Comparison of ENCODE assay signal across 9 cellular contexts in genomic region chr6:159701413-159701999, GRCh38. TPM values are rescaled to one million over a fixed set of nuclear protein-coding genes. Genes with fewer than 3 reads are reported as not detected.
DNase-seq lines count a peak whose midpoint lies in the region; ATAC-seq, FAIRE-seq and TF ChIP-seq lines count a peak whose summit lies in the region.
"Had no signal": no experiment of that assay in that cellular context is flagged by ENCODE, and none has a peak within 500 bp of the region (broad histone marks: within the 10 kb centered on the region; RNA-seq: fewer than 3 reads in every experiment).

No MANE protein-coding gene starts in this region.

- peaks cover 6% of the 10 kb centered on the region for H3K36me3 Mint-ChIP-seq in Calu3 (ENCODE audit: insufficient read depth, unreplicated experiment)
- H3K36me3 Mint-ChIP-seq in stimulated activated memory B cell treated with anti-CD40 and anti-IgM and Interleukin-4, amounts not matched to agents 10 μg/mL and 1 μg/mL and 100 μg/mL, for 72 hours: peaks cover 5% of the 10 kb centered on the region

- DNase-seq in Calu3: no peak
- DNase-seq in Peyer's patch: no peak
- DNase-seq in esophagus muscularis mucosa (ENCODE audit: extremely low spot score): no peak
- DNase-seq in prostate gland (ENCODE audit: low spot score): no peak
- no peak for DNase-seq in GM19239 (ENCODE audit: insufficient read length, low spot score)
- DNase-seq in activated CD8-positive, alpha-beta memory T cell treated with anti-CD3 and anti-CD28 coated beads for 24 hours: no peak
- DNase-seq in activated CD4-positive, alpha-beta T cell treated with anti-CD3 and anti-CD28 coated beads, Interleukin-2, amount 50 U/mL, for 48 hours: no peak

- peak overlapping the region; percentile 56 for H3K27ac Mint-ChIP-seq in Calu3 (ENCODE audit: unreplicated experiment)
- no peak overlapping the region for H3K27ac Mint-ChIP-seq in stimulated activated memory B cell treated with anti-CD40 and anti-IgM and Interleukin-4, amounts not matched to agents 10 μg/mL and 1 μg/mL and 100 μg/mL, for 72 hours

- H3K4me3 Mint-ChIP-seq in Calu3 (ENCODE audit: low read depth, unreplicated experiment): no peak overlapping the region
- H3K4me3 Mint-ChIP-seq in stimulated activated memory B cell treated with anti-CD40 and anti-IgM and Interleukin-4, amounts not matched to agents 10 μg/mL and 1 μg/mL and 100 μg/mL, for 72 hours: no peak overlapping the region

- 76% methylated on average over 7 of the region's 7 CpGs for WGBS in esophagus muscularis mucosa
- 68% methylated on average over 7 of the region's 7 CpGs for WGBS in prostate gland

- TF ChIP-seq POLR2A in Peyer's patch (IDR thresholded peaks at IDR 0.05): no peak
- TF ChIP-seq POLR2A in esophagus muscularis mucosa (IDR thresholded peaks at IDR 0.05; ENCODE audit: low read depth): no peak
- TF ChIP-seq POLR2A in prostate gland (IDR thresholded peaks at IDR 0.05): no peak

- no peaks in the 10 kb centered on the region for H3K27me3 Mint-ChIP-seq in Calu3 (ENCODE audit: unreplicated experiment)
- H3K27me3 Mint-ChIP-seq in stimulated activated memory B cell treated with anti-CD40 and anti-IgM and Interleukin-4, amounts not matched to agents 10 μg/mL and 1 μg/mL and 100 μg/mL, for 72 hours: no peaks in the 10 kb centered on the region

- H3K4me3 ChIP-seq in Peyer's patch (no peak overlapping the region), esophagus muscularis mucosa (no peak overlapping the region), prostate gland (no peak overlapping the region)
- H3K4me3 ChIP-seq: GM12878 had no signal

- intact Hi-C loops in Calu3 (cut with micrococcal nuclease; ENCODE audit: unreplicated experiment): no loop called here
- intact Hi-C loops in esophagus muscularis mucosa (cut with DNase I): no loop called here
- intact Hi-C loops in prostate gland (cut with DNase I): no loop called here

- peaks cover 24% of the 10 kb centered on the region for H3K4me1 Mint-ChIP-seq in Calu3 (ENCODE audit: low read depth, unreplicated experiment)
- H3K4me1 Mint-ChIP-seq in stimulated activated memory B cell treated with anti-CD40 and anti-IgM and Interleukin-4, amounts not matched to agents 10 μg/mL and 1 μg/mL and 100 μg/mL, for 72 hours: peaks cover 15% of the 10 kb centered on the region

- H3K9me3 ChIP-seq in Peyer's patch: peaks cover 0 to 4% (median 0%) of the 10 kb centered on the region in 4 donors
- no peaks in the 10 kb centered on the region for H3K9me3 ChIP-seq in esophagus muscularis mucosa
- no peaks in the 10 kb centered on the region for H3K9me3 ChIP-seq in prostate gland

- peak overlapping the region; percentile 13 to 60 (median 52) for H3K27ac ChIP-seq in Peyer's patch
- H3K27ac ChIP-seq in esophagus muscularis mucosa (replicated peaks in 1 of 4): peak overlapping the region; percentile 66 to 77 (median 72)
- H3K27ac ChIP-seq in prostate gland: peak overlapping the region; percentile 16 to 47

- H3K36me3 ChIP-seq in Peyer's patch (no peaks in the 10 kb centered on the region), esophagus muscularis mucosa (no peaks in the 10 kb centered on the region), prostate gland (no peaks in the 10 kb centered on the region)

- TF ChIP-seq CTCF in Calu3 (IDR thresholded peaks at IDR 0.05; ENCODE audit: unreplicated experiment) (no peak), Peyer's patch (IDR thresholded peaks at IDR 0.05) (no peak), esophagus muscularis mucosa (IDR thresholded peaks at IDR 0.05) (no peak), prostate gland (IDR thresholded peaks at IDR 0.05) (no peak)

- BruUV-seq in Calu3 (replicated peaks; lab: Mats Ljungman, UMichigan): no TSS peak

- TF ChIP-seq EP300 in esophagus muscularis mucosa (IDR thresholded peaks at IDR 0.05): no peak

- H3K4me1 ChIP-seq in Peyer's patch (peaks cover 0 to 8% (median 4%) of the 10 kb centered on the region in 4 donors), esophagus muscularis mucosa (peaks cover 11 to 22% (median 20%) of the 10 kb centered on the region in 4 donors), prostate gland (replicated peaks) (no peaks in the 10 kb centered on the region)

- CTCF ChIA-PET in Calu3 (lab: Charles Lee): interaction anchor here (0.6 to 0.7 kb wide), 4 partner anchors 13 to 952 kb away, joined by 3 to 10 read pairs (median 3); no protein-coding TSS in a partner anchor

- no peak for ATAC-seq in stimulated activated memory B cell treated with anti-CD40 and anti-IgM and Interleukin-4, amounts not matched to agents 10 μg/mL and 1 μg/mL and 100 μg/mL, for 72 hours
- ATAC-seq: GM12878 had no signal

- no peaks in the 10 kb centered on the region for H3K27me3 ChIP-seq in Peyer's patch
- no peaks in the 10 kb centered on the region for H3K27me3 ChIP-seq in esophagus muscularis mucosa
- H3K27me3 ChIP-seq in prostate gland (replicated peaks; ENCODE audit: insufficient read depth): no peaks in the 10 kb centered on the region

- no peak for FAIRE-seq in GM19239 (lab: Jason Lieb, UNC)
- FAIRE-seq: GM12878 had no signal

- no peaks in the 10 kb centered on the region for H3K9me3 Mint-ChIP-seq in Calu3 (ENCODE audit: low read depth, unreplicated experiment)
- no peaks in the 10 kb centered on the region for H3K9me3 Mint-ChIP-seq in stimulated activated memory B cell treated with anti-CD40 and anti-IgM and Interleukin-4, amounts not matched to agents 10 μg/mL and 1 μg/mL and 100 μg/mL, for 72 hours

RNA-seq across cellular contexts. Expression of gene SOD2, which starts 8.5 kb away (rescaled TPM):
- total RNA-seq in Calu3 (2022): 143 and 202 TPM in 2 replicates
- 100 to 1,000 TPM in 2 of 4 donors, 10 to 100 TPM in 2; 85.0 to 156 (median 103) TPM for total RNA-seq in Peyer's patch
- total RNA-seq in esophagus muscularis mucosa: 100 to 1,000 TPM; 147 to 927 (median 395) TPM
- 100 to 1,000 TPM; 196 to 285 TPM for total RNA-seq in prostate gland

RNA-seq across cellular contexts. Expression of gene WTAP, which starts 25.8 kb away (rescaled TPM):
- 91.8 and 103 TPM in 2 replicates for total RNA-seq in Calu3 (2022)
- 100 to 1,000 TPM in 1 of 4 donors, 10 to 100 TPM in 3; 65.0 to 105 (median 88.5) TPM for total RNA-seq in Peyer's patch
- total RNA-seq in esophagus muscularis mucosa: 10 to 100 TPM; 62.7 to 96.9 (median 75.3) TPM
- total RNA-seq in prostate gland: 10 to 100 TPM; 84.1 to 99.3 TPM
